ENCODE assay signal across 7 cellular contexts in the genomic region with DNA sequence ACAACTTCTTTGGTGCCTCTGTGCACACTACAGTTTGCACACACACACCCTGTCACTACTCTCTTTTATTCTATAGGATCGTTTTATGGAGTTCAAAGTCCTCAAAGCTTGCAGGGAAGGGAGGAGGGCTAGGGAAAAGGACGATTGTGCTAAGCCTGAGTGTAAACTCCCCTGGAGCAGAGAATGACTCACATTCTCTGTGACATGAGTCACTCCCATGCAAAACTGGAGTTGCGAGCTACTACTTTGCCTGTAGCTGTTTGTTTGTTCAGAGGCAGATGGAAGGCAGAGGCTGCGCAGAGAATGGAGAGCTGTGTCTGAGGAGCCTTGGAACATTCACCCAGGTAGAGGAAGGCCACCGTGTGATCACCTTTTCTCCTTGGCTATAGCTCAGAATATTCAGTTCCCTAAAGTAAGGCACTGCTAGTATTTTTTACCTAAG.
A peak's percentile ranks its signal among the peaks of the same experiment; 100 is the strongest.
DNase-seq lines count a peak whose midpoint lies in the region; ATAC-seq and TF ChIP-seq lines count a peak whose summit lies in the region.

No MANE protein-coding gene starts in this region.

- peaks cover 5% of the 10 kb centered on the region for H3K4me1 Mint-ChIP-seq in CD4-positive, alpha-beta T cell (ENCODE audit: low read depth)

- ATAC-seq in GM21515 (IDR thresholded peaks at IDR 0.05; ENCODE audit: unreplicated experiment), result peak; percentile 81
- ATAC-seq in HG03571 (IDR thresholded peaks at IDR 0.05; ENCODE audit: unreplicated experiment), result peak; percentile 74
- peak; percentile 98 for ATAC-seq in esophagus mucosa
- no peak for ATAC-seq in CD4-positive, alpha-beta T cell (ENCODE audit: poor library complexity)

- POLR2A ChIA-PET in CD4-positive, alpha-beta T cell (lab: Charles Lee), result interaction anchor here (0.7 kb wide), 1 partner anchor 32 kb away, joined by 3 read pairs; no protein-coding TSS in a partner anchor

- H2AFZ ChIP-seq in neural cell (ENCODE audit: low read depth, low read length), result no peak overlapping the region

- no peaks in the 10 kb centered on the region for H3K27me3 ChIP-seq in neural cell (ENCODE audit: insufficient read depth, low read depth, low read length)
- H3K27me3 ChIP-seq in CD4-positive, alpha-beta T cell (ENCODE audit: control insufficient read depth, insufficient read depth, low read length), result no peaks in the 10 kb centered on the region

- no peaks in the 10 kb centered on the region for H4K20me1 ChIP-seq in neural cell (ENCODE audit: insufficient read depth)

- TF ChIP-seq RAD21 in neural cell (conservative IDR thresholded peaks at IDR 0.05), result no peak

- no peaks in the 10 kb centered on the region for H3K9me3 ChIP-seq in neural cell (ENCODE audit: low read length)
- H3K9me3 ChIP-seq in CD4-positive, alpha-beta T cell (ENCODE audit: control insufficient read depth, low read length), result no peaks in the 10 kb centered on the region

- no peaks in the 10 kb centered on the region for H3K79me2 ChIP-seq in neural cell (replicated peaks; ENCODE audit: insufficient read depth, low read length)

- CTCF ChIA-PET in CD4-positive, alpha-beta T cell (lab: Charles Lee), result interaction anchor here (1.4 to 1.6 kb wide), 2 partner anchors 32 to 203 kb away, joined by 4 to 5 read pairs; no protein-coding TSS in a partner anchor

- TF ChIP-seq CTCF in neural cell (IDR thresholded peaks at IDR 0.05; ENCODE audit: poor library complexity, severe bottlenecking), result no peak
- no peak for TF ChIP-seq CTCF in CD4-positive, alpha-beta T cell (IDR thresholded peaks at IDR 0.05)

- no peaks in the 10 kb centered on the region for H3K36me3 ChIP-seq in neural cell (ENCODE audit: insufficient read depth, low read length)

- H3K27me3 Mint-ChIP-seq in CD4-positive, alpha-beta T cell, result peaks cover 5% of the 10 kb centered on the region

- H3K27ac Mint-ChIP-seq in CD4-positive, alpha-beta T cell, result no peak overlapping the region

- H3K9ac ChIP-seq in neural cell (ENCODE audit: low read length), result no peak overlapping the region

- H3K9me2 ChIP-seq in neural cell (ENCODE audit: insufficient read depth, low read length), result no peaks in the 10 kb centered on the region

- peak overlapping the region; percentile 30 for H3K4me3 ChIP-seq in neural cell (ENCODE audit: low read length)

- H3K4me3 Mint-ChIP-seq in CD4-positive, alpha-beta T cell, result no peak overlapping the region

- no peak for TF ChIP-seq EP300 in neural cell (conservative IDR thresholded peaks at IDR 0.05; ENCODE audit: poor library complexity, severe bottlenecking)

- peak; percentile 55 for DNase-seq in GM04504 (ENCODE audit: low read depth)
- peak; percentile 92 for DNase-seq in RKO (ENCODE audit: low spot score)
- DNase-seq in CD4-positive, alpha-beta T cell, result no peak

- peak overlapping the region; percentile 52 for H3K4me2 ChIP-seq in neural cell (ENCODE audit: low read length)

- no peak overlapping the region for H3K27ac ChIP-seq in neural cell (ENCODE audit: low read length)
- no peak overlapping the region for H3K27ac ChIP-seq in CD4-positive, alpha-beta T cell (ENCODE audit: low read depth, low read length)

- no peaks in the 10 kb centered on the region for H3K36me3 Mint-ChIP-seq in CD4-positive, alpha-beta T cell (ENCODE audit: low read depth)

- intact Hi-C loops in CD4-positive, alpha-beta T cell (cut with DNase I, micrococcal nuclease), result no loop called here

- H3K9me3 Mint-ChIP-seq in CD4-positive, alpha-beta T cell, result no peaks in the 10 kb centered on the region

- no peaks in the 10 kb centered on the region for H3F3A ChIP-seq in neural cell (ENCODE audit: insufficient read depth, low read length, poor library complexity, severe bottlenecking)

TF ChIP-seq in neural cell, 6 proteins besides CTCF, POLR2A, EP300 and RAD21:
- no peak for TF ChIP-seq TAF1 (IDR thresholded peaks at IDR 0.05; ENCODE audit: low read depth)
- TF ChIP-seq MXI1 (conservative IDR thresholded peaks at IDR 0.05; ENCODE audit: poor library complexity, severe bottlenecking), result no peak
- TF ChIP-seq POLR2AphosphoS5 (IDR thresholded peaks at IDR 0.05), result no peak
- TF ChIP-seq EZH2 (IDR thresholded peaks at IDR 0.05; ENCODE audit: borderline replicate concordance, insufficient read depth, low read length, poor library complexity, severe bottlenecking), result no peak
- no peak for TF ChIP-seq SMC3 (conservative IDR thresholded peaks at IDR 0.05; ENCODE audit: poor library complexity)
- TF ChIP-seq, protein P1, sequence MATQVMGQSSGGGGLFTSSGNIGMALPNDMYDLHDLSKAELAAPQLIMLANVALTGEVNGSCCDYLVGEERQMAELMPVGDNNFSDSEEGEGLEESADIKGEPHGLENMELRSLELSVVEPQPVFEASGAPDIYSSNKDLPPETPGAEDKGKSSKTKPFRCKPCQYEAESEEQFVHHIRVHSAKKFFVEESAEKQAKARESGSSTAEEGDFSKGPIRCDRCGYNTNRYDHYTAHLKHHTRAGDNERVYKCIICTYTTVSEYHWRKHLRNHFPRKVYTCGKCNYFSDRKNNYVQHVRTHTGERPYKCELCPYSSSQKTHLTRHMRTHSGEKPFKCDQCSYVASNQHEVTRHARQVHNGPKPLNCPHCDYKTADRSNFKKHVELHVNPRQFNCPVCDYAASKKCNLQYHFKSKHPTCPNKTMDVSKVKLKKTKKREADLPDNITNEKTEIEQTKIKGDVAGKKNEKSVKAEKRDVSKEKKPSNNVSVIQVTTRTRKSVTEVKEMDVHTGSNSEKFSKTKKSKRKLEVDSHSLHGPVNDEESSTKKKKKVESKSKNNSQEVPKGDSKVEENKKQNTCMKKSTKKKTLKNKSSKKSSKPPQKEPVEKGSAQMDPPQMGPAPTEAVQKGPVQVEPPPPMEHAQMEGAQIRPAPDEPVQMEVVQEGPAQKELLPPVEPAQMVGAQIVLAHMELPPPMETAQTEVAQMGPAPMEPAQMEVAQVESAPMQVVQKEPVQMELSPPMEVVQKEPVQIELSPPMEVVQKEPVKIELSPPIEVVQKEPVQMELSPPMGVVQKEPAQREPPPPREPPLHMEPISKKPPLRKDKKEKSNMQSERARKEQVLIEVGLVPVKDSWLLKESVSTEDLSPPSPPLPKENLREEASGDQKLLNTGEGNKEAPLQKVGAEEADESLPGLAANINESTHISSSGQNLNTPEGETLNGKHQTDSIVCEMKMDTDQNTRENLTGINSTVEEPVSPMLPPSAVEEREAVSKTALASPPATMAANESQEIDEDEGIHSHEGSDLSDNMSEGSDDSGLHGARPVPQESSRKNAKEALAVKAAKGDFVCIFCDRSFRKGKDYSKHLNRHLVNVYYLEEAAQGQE (IDR thresholded peaks at IDR 0.05; ENCODE audit: borderline replicate concordance), result no peak

Comparison
In these comparisons a context has a peak if more than half of its experiments do, and no peak if none do; other contexts are left out.
1. DNase-seq: peak in GM04504 (single experiment) and RKO (single experiment); none in CD4-positive, alpha-beta T cell (0 of 10).